In the genomic region with DNA sequence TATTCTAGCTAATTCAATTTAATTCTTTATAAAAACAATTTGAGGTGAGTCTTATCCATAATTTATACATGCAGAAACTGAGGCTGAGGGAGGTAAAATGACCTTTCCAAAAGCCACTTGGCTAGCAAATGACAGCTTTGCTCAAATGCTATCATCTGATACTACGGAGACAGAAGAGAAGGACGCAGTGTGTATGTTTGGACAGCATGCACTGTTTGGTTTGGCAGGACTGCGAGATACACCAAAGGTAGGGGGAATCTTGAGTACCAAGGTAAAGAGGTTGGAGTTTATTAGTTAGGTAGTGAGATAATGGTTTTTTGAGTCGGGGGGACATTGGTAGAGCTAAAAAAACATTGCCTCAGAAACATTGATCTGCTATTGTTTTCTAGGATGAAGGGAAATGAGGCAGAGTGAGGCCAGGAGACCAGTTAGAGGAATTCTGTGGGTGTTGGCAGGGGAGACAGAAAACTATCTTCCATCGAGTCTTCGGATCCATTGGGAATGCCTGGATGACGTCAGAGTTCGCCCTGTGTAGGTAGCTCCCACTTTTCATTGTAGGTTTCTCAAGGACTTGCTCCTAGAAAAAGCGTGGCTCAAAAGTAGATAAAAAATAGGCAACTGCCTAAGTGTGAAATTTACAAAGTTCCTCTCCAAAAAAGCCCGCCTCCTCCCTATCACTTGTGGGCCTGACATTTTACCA, we compare ENCODE assay signal across 29 cellular contexts. TPM values are rescaled to one million over a fixed set of nuclear protein-coding genes. Genes with fewer than 3 reads are reported as not detected.
"Had no signal": no experiment of that assay in that cellular context is flagged by ENCODE, and none has a peak within 500 bp of the region (broad histone marks: within the 10 kb centered on the region; RNA-seq: fewer than 3 reads in every experiment).

No MANE protein-coding gene starts in this region.

- H3K36me3 ChIP-seq: esophagus muscularis mucosa, heart left ventricle, pancreas, stomach, tibial nerve had no signal

- H3K4me3 ChIP-seq: esophagus muscularis mucosa, heart left ventricle, pancreas, psoas muscle, stomach, tibial nerve had no signal

- H3K27ac ChIP-seq: esophagus muscularis mucosa, foreskin keratinocyte, heart left ventricle, pancreas, psoas muscle, tibial nerve had no signal

- FAIRE-seq: bronchial epithelial cell, colon, kidney, pancreas had no signal

- DNase-seq: activated CD8-positive, alpha-beta memory T cell treated with anti-CD3 and anti-CD28 coated beads, Interleukin-2, amount 10 ng/mL, durations not matched to agents 7 days and 5 days; activated CD8-positive, alpha-beta T cell treated with anti-CD3 and anti-CD28 coated beads, Interleukin-2, amount 10 ng/mL, durations not matched to agents 7 days and 5 days; activated T-cell treated with anti-CD3 and anti-CD28 coated beads, Interleukin-2, amount 50 U/mL, for 48 hours; anterior cingulate cortex; dermis blood vessel endothelial cell; effector CD4-positive, alpha-beta T cell; foreskin keratinocyte; heart left ventricle; hypothalamus; immature natural killer cell; kidney; left colon; mammary epithelial cell; naive B cell; nephron progenitor cell; pancreas; psoas muscle; stimulated activated CD4-positive, alpha-beta T cell treated with anti-CD3 and anti-CD28 coated beads, Interleukin-15, amount 100 ng/mL, for 24 hours; stimulated activated CD4-positive, alpha-beta T cell treated with anti-CD3 and anti-CD28 coated beads, Interleukin-2, amount 100 ng/mL, for 24 hours; stimulated activated naive B cell treated with anti-CD40 and anti-IgM and Interleukin-4, amounts not matched to agents 10 μg/mL and 1 μg/mL and 100 μg/mL, for 72 hours; stomach; T-helper 2 cell had no signal

- H3K4me1 ChIP-seq: foreskin keratinocyte, psoas muscle had no signal

- H3K9me3 ChIP-seq: esophagus muscularis mucosa, pancreas, psoas muscle, stomach had no signal

- ATAC-seq: activated CD8-positive, alpha-beta memory T cell treated with anti-CD3 and anti-CD28 coated beads, Interleukin-2, amount 10 ng/mL, durations not matched to agents 7 days and 5 days; activated CD8-positive, alpha-beta T cell treated with anti-CD3 and anti-CD28 coated beads, Interleukin-2, amount 10 ng/mL, durations not matched to agents 7 days and 5 days; foreskin keratinocyte; heart left ventricle; left colon; pancreas; psoas muscle; stimulated activated naive B cell treated with anti-CD40 and anti-IgM and Interleukin-4, amounts not matched to agents 10 μg/mL and 1 μg/mL and 100 μg/mL, for 72 hours; WTC11 had no signal

RNA-seq across cellular contexts. Expression of gene HS3ST4, which starts 2.5 kb away (rescaled TPM):
- total RNA-seq: activated CD8-positive, alpha-beta memory T cell treated with anti-CD3 and anti-CD28 coated beads, Interleukin-2, amount 10 ng/mL, durations not matched to agents 7 days and 5 days; activated CD8-positive, alpha-beta T cell treated with anti-CD3 and anti-CD28 coated beads, Interleukin-2, amount 10 ng/mL, durations not matched to agents 7 days and 5 days; activated T-helper 2 cell treated with anti-CD3 and anti-CD28 coated beads, Interferon-gamma antibody, Interleukin-2, Interleukin-4, amounts not matched to agents 10 μg/mL and 5 μg/mL and 100 μg/mL, durations not matched to agents 14 hours and 24 hours and 36 hours; bronchial epithelial cell; dermis blood vessel endothelial cell; esophagus muscularis mucosa; foreskin keratinocyte; heart left ventricle; kidney; left colon; liver; mammary epithelial cell; psoas muscle had no signal
- polyA plus RNA-seq: foreskin keratinocyte, heart left ventricle, immature natural killer cell, liver, mammary epithelial cell had no signal
